In genomic region chr16:11439216-11439615, GRCh38 we compare ENCODE assay signal across 29 cellular contexts.
"Had no signal": no experiment of that assay in that cellular context is flagged by ENCODE, and none has a peak within 500 bp of the region (broad histone marks: within the 10 kb centered on the region; RNA-seq: fewer than 3 reads in every experiment).

No MANE protein-coding gene starts in this region.

- H3K9me3 ChIP-seq: adrenal gland, prostate gland, thyroid gland had no signal

- H3K4me1 ChIP-seq: adrenal gland, body of pancreas, gastrocnemius medialis, prostate gland, sigmoid colon, thyroid gland, upper lobe of left lung had no signal

- H3K36me3 ChIP-seq: adrenal gland, gastrocnemius medialis, ovary, prostate gland, sigmoid colon, thyroid gland, upper lobe of left lung had no signal

- H3K27me3 ChIP-seq: adrenal gland, body of pancreas, gastrocnemius medialis, ovary, sigmoid colon, thyroid gland, upper lobe of left lung had no signal

- ATAC-seq: body of pancreas; gastrocnemius medialis; left ventricle myocardium superior; mucosa of descending colon; stimulated activated memory B cell treated with anti-CD40 and anti-IgM and Interleukin-4, amounts not matched to agents 10 μg/mL and 1 μg/mL and 100 μg/mL, for 72 hours; stimulated activated naive CD8-positive, alpha-beta T cell treated with anti-CD3 and anti-CD28 coated beads, Interleukin-15, amount 100 ng/mL, for 72 hours had no signal

- H3K4me1 Mint-ChIP-seq: stimulated activated memory B cell treated with anti-CD40 and anti-IgM and Interleukin-4, amounts not matched to agents 10 μg/mL and 1 μg/mL and 100 μg/mL, for 72 hours; stimulated activated naive CD8-positive, alpha-beta T cell treated with anti-CD3 and anti-CD28 coated beads, Interleukin-15, amount 100 ng/mL, for 72 hours had no signal

- DNase-seq: activated CD4-positive, alpha-beta T cell treated with anti-CD3 and anti-CD28 coated beads for 4 hours; activated CD4-positive, alpha-beta T cell treated with anti-CD3 and anti-CD28 coated beads, Interleukin-2, amount 50 U/mL, for 4 hours; activated CD4-positive, CD25-positive, alpha-beta regulatory T cell; activated effector memory CD4-positive, alpha-beta T cell treated with Interleukin-2 at 50 U/mL for 16 hours; activated naive CD4-positive, alpha-beta T cell treated with Interleukin-2 at 50 U/mL for 16 hours; adrenal gland; aorta; body of pancreas; effector CD8-positive, alpha-beta T cell; gastrocnemius medialis; glutamatergic neuron; islet precursor cell; left ventricle myocardium superior; mucosa of descending colon; ovary; retina; sigmoid colon; small intestine; stimulated activated CD4-positive, alpha-beta T cell treated with anti-CD3 and anti-CD28 coated beads, Interleukin-1b, Interleukin-23, amount 100 ng/mL, for 48 hours; stimulated activated CD4-positive, alpha-beta T cell treated with anti-CD3 and anti-CD28 coated beads, Interleukin-4, amount 100 ng/mL, for 4 hours; stimulated activated CD8-positive, alpha-beta memory T cell treated with anti-CD3 and anti-CD28 coated beads, Interleukin-4, amount 100 ng/mL, for 48 hours; stimulated activated naive CD8-positive, alpha-beta T cell treated with anti-CD3 and anti-CD28 coated beads, Interleukin-15, amount 100 ng/mL, for 72 hours; substantia nigra; thyroid gland; upper lobe of left lung had no signal

- H3K4me3 Mint-ChIP-seq: activated naive CD8-positive, alpha-beta T cell; stimulated activated memory B cell treated with anti-CD40 and anti-IgM and Interleukin-4, amounts not matched to agents 10 μg/mL and 1 μg/mL and 100 μg/mL, for 72 hours; stimulated activated naive CD8-positive, alpha-beta T cell treated with anti-CD3 and anti-CD28 coated beads, Interleukin-15, amount 100 ng/mL, for 72 hours had no signal

- H3K27ac Mint-ChIP-seq: activated naive CD8-positive, alpha-beta T cell; stimulated activated memory B cell treated with anti-CD40 and anti-IgM and Interleukin-4, amounts not matched to agents 10 μg/mL and 1 μg/mL and 100 μg/mL, for 72 hours; stimulated activated naive CD8-positive, alpha-beta T cell treated with anti-CD3 and anti-CD28 coated beads, Interleukin-15, amount 100 ng/mL, for 72 hours had no signal

- H3K27ac ChIP-seq: adrenal gland, body of pancreas, epithelial cell of prostate, gastrocnemius medialis, ovary, prostate gland, sigmoid colon, thyroid gland, upper lobe of left lung had no signal

- H3K27me3 Mint-ChIP-seq: stimulated activated naive CD8-positive, alpha-beta T cell treated with anti-CD3 and anti-CD28 coated beads, Interleukin-15, amount 100 ng/mL, for 72 hours had no signal

- H3K4me3 ChIP-seq: adrenal gland, body of pancreas, gastrocnemius medialis, mucosa of descending colon, ovary, prostate gland, sigmoid colon, thyroid gland, upper lobe of left lung had no signal
